Comparison of ENCODE assay signal across 2 cellular contexts in genomic region chr19:50430888-50431342, GRCh38.
TF ChIP-seq lines count a peak whose summit lies in the region.

No MANE protein-coding gene starts in this region.

TF ChIP-seq in SK-N-SH, 30 proteins besides CTCF, POLR2A, EP300 and RAD21 (continued from another document):
- no peak for TF ChIP-seq POLR2AphosphoS5 (IDR thresholded peaks at IDR 0.05; ENCODE audit: low read depth, low read length)
- TF ChIP-seq FOXJ3 (CRISPR knock-in tag; IDR thresholded peaks at IDR 0.05), result no peak

TF ChIP-seq in SK-N-SH treated with all-trans-retinoic acid at 6 μM for 48 hours, 23 proteins besides CTCF, POLR2A, EP300 and RAD21 (continued from another document):
- TF ChIP-seq TSHZ2 (CRISPR knock-in tag; IDR thresholded peaks at IDR 0.05) (no peak), RARB (CRISPR knock-in tag; IDR thresholded peaks at IDR 0.05) (no peak), TOX (CRISPR knock-in tag; IDR thresholded peaks at IDR 0.05; ENCODE audit: borderline replicate concordance) (no peak), PATZ1 (CRISPR knock-in tag; IDR thresholded peaks at IDR 0.05; ENCODE audit: borderline replicate concordance) (no peak), CREB5 (CRISPR knock-in tag; IDR thresholded peaks at IDR 0.05; ENCODE audit: low read depth) (no peak), ZC3H10 (CRISPR knock-in tag; IDR thresholded peaks at IDR 0.05) (no peak), SNAI2 (CRISPR knock-in tag; IDR thresholded peaks at IDR 0.05) (no peak), OSR1 (CRISPR knock-in tag; IDR thresholded peaks at IDR 0.05) (no peak), CSRNP3 (CRISPR knock-in tag; IDR thresholded peaks at IDR 0.05) (no peak), ESRRG (CRISPR knock-in tag; IDR thresholded peaks at IDR 0.05) (no peak), ZNF8 (CRISPR knock-in tag; IDR thresholded peaks at IDR 0.05) (no peak)
